ENCODE assay signal across 2 cellular contexts in the genomic region with DNA sequence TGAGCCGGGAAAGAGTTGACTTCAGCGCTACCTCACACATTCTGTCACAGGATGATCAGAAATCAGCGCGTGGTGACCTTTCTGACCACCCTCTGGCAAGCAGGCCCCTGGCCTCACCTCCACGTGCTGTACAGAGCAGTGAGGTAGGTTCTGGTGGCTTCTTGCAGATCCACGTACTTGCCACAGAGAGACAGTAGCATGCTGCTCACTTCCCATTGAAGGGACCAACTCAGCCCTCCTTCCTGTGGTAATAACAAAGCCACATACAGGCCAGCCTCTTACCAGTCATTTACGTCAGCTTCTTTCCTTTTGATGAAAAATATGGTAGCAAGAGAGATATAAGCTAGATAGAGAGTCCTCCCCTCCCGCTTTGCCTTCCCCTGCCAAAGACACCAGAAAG.
TF ChIP-seq lines count a peak whose summit lies in the region.

No MANE protein-coding gene starts in this region.

TF ChIP-seq in H1, 55 proteins besides CTCF, POLR2A, EP300 and RAD21:
- TF ChIP-seq ASH2L (IDR thresholded peaks at IDR 0.05; ENCODE audit: low read length) (no peak), CTBP2 (IDR thresholded peaks at IDR 0.05; ENCODE audit: borderline replicate concordance, insufficient read depth, insufficient read length, low read length) (no peak), CHD1 (IDR thresholded peaks at IDR 0.05; ENCODE audit: low read depth, low read length) (no peak), BRCA1 (IDR thresholded peaks at IDR 0.05; ENCODE audit: low read depth, low read length) (no peak), RNF2 (IDR thresholded peaks at IDR 0.05; ENCODE audit: borderline replicate concordance, low read depth, low read length, missing control alignments, poor library complexity, severe bottlenecking) (no peak), NANOG (IDR thresholded peaks at IDR 0.05; ENCODE audit: insufficient read depth, low read depth, low read length, poor library complexity, severe bottlenecking) (no peak), EZH2 (IDR thresholded peaks at IDR 0.05; ENCODE audit: low read depth, low read length, severe bottlenecking) (no peak), SP2 (IDR thresholded peaks at IDR 0.05; ENCODE audit: low read length) (no peak), SIX5 (IDR thresholded peaks at IDR 0.05; ENCODE audit: low read depth, low read length) (no peak)
- TF ChIP-seq, protein P1, sequence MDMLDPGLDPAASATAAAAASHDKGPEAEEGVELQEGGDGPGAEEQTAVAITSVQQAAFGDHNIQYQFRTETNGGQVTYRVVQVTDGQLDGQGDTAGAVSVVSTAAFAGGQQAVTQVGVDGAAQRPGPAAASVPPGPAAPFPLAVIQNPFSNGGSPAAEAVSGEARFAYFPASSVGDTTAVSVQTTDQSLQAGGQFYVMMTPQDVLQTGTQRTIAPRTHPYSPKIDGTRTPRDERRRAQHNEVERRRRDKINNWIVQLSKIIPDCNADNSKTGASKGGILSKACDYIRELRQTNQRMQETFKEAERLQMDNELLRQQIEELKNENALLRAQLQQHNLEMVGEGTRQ (IDR thresholded peaks at IDR 0.05; ENCODE audit: low read length), result no peak

TF ChIP-seq in HepG2, 621 proteins besides CTCF, POLR2A, EP300 and RAD21:
- TF ChIP-seq KDM1A (CRISPR knock-in tag; IDR thresholded peaks at IDR 0.05), result no peak
- TF ChIP-seq, protein P2, sequence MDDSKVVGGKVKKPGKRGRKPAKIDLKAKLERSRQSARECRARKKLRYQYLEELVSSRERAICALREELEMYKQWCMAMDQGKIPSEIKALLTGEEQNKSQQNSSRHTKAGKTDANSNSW (CRISPR knock-in tag; IDR thresholded peaks at IDR 0.05; ENCODE audit: borderline replicate concordance), result no peak
- no peak for TF ChIP-seq ZFP36 (IDR thresholded peaks at IDR 0.05; ENCODE audit: borderline replicate concordance, low read depth, low read length, partially characterized antibody)
- TF ChIP-seq, protein P3, sequence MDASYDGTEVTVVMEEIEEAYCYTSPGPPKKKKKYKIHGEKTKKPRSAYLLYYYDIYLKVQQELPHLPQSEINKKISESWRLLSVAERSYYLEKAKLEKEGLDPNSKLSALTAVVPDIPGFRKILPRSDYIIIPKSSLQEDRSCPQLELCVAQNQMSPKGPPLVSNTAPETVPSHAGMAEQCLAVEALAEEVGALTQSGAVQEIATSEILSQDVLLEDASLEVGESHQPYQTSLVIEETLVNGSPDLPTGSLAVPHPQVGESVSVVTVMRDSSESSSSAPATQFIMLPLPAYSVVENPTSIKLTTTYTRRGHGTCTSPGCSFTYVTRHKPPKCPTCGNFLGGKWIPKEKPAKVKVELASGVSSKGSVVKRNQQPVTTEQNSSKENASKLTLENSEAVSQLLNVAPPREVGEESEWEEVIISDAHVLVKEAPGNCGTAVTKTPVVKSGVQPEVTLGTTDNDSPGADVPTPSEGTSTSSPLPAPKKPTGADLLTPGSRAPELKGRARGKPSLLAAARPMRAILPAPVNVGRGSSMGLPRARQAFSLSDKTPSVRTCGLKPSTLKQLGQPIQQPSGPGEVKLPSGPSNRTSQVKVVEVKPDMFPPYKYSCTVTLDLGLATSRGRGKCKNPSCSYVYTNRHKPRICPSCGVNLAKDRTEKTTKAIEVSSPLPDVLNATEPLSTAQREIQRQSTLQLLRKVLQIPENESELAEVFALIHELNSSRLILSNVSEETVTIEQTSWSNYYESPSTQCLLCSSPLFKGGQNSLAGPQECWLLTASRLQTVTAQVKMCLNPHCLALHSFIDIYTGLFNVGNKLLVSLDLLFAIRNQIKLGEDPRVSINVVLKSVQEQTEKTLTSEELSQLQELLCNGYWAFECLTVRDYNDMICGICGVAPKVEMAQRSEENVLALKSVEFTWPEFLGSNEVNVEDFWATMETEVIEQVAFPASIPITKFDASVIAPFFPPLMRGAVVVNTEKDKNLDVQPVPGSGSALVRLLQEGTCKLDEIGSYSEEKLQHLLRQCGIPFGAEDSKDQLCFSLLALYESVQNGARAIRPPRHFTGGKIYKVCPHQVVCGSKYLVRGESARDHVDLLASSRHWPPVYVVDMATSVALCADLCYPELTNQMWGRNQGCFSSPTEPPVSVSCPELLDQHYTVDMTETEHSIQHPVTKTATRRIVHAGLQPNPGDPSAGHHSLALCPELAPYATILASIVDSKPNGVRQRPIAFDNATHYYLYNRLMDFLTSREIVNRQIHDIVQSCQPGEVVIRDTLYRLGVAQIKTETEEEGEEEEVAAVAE (CRISPR knock-in tag; IDR thresholded peaks at IDR 0.05; ENCODE audit: borderline replicate concordance), result no peak
- TF ChIP-seq, protein P4, sequence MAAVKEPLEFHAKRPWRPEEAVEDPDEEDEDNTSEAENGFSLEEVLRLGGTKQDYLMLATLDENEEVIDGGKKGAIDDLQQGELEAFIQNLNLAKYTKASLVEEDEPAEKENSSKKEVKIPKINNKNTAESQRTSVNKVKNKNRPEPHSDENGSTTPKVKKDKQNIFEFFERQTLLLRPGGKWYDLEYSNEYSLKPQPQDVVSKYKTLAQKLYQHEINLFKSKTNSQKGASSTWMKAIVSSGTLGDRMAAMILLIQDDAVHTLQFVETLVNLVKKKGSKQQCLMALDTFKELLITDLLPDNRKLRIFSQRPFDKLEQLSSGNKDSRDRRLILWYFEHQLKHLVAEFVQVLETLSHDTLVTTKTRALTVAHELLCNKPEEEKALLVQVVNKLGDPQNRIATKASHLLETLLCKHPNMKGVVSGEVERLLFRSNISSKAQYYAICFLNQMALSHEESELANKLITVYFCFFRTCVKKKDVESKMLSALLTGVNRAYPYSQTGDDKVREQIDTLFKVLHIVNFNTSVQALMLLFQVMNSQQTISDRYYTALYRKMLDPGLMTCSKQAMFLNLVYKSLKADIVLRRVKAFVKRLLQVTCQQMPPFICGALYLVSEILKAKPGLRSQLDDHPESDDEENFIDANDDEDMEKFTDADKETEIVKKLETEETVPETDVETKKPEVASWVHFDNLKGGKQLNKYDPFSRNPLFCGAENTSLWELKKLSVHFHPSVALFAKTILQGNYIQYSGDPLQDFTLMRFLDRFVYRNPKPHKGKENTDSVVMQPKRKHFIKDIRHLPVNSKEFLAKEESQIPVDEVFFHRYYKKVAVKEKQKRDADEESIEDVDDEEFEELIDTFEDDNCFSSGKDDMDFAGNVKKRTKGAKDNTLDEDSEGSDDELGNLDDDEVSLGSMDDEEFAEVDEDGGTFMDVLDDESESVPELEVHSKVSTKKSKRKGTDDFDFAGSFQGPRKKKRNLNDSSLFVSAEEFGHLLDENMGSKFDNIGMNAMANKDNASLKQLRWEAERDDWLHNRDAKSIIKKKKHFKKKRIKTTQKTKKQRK (IDR thresholded peaks at IDR 0.05; ENCODE audit: low read length), result no peak
- no peak for TF ChIP-seq SRF (IDR thresholded peaks at IDR 0.05; ENCODE audit: low read depth, low read length)
- TF ChIP-seq DNMT3B (CRISPR knock-in tag; conservative IDR thresholded peaks at IDR 0.05), result no peak
TF ChIP-seq in HepG2: peak in this region for 0.
